Comparison of ENCODE assay signal across 8 cellular contexts in the genomic region with DNA sequence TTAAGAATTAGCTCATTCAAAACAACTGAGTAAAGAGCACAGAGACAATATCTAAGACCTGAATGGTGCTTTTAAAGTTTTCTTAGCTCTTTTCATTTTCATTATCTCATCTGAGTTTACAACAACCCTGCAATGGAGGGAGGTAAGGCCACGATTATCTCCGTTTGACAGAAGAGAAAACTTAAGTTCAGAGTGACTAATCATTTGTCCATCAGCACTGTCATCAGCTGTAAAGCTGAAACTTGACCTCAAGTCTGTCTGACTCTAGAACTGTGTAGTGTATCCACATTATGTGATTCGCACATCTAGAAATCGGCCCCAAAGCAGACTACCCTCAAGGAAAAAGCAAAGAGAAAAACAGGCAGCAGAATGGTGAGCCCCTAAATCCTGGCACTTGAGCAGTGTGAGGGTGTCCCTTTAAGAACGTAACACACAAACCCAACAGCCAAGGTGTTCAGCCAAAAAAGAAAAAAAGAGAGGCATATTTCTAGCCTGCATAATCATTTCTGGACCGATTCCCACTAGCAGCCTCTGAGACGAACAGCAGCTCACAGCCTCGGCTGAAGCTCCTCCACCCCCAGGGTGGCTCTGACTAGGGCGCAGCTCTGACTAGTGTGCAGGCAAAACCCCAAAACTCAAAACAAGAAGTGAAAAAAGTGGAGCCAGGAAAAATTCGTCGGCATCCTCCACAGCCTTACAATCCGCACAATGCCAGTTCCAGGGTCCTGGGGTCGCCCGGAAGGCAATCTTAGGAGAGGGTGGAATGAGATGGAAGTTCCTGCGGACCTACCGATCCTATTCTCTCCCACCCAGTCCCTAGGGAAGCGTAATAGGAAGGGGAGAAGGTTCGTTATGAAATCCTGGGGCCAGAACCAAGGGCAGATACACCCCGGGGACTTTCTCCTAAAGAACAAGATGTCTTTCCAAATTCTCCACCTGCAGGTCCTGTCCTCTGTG. TPM values are rescaled to one million over a fixed set of nuclear protein-coding genes. Genes with fewer than 3 reads are reported as not detected.
A peak's percentile ranks its signal among the peaks of the same experiment; 100 is the strongest.
DNase-seq lines count a peak whose midpoint lies in the region; ATAC-seq and TF ChIP-seq lines count a peak whose summit lies in the region.
"Had no signal": no experiment of that assay in that cellular context is flagged by ENCODE, and none has a peak within 500 bp of the region (broad histone marks: within the 10 kb centered on the region; RNA-seq: fewer than 3 reads in every experiment).

No MANE protein-coding gene starts in this region.

- TF ChIP-seq POLR2A in tibial nerve (IDR thresholded peaks at IDR 0.05), result no peak

- TF ChIP-seq CTCF in PC-9 (conservative IDR thresholded peaks at IDR 0.05) (no peak), epithelial cell of esophagus (IDR thresholded peaks at IDR 0.05; ENCODE audit: insufficient read depth, low read depth, low read length, missing control alignments) (no peak), mucosa of descending colon (IDR thresholded peaks at IDR 0.05) (no peak), tibial nerve (IDR thresholded peaks at IDR 0.05) (no peak), RWPE1 (conservative IDR thresholded peaks at IDR 0.05; ENCODE audit: low read depth) (no peak)

- no peaks in the 10 kb centered on the region for H3F3A ChIP-seq in PC-9 (ENCODE audit: insufficient read depth, low read depth)

- no peak overlapping the region for H3K27ac ChIP-seq in PC-9
- H3K27ac ChIP-seq in tibial nerve, result peak overlapping the region; percentile 62 to 89 (median 82)
- H3K27ac ChIP-seq in RWPE1, result no peak overlapping the region

- TSS peak; percentile 63 for BruUV-seq in PC-9 (replicated peaks; lab: Mats Ljungman, UMichigan)

- peak; percentile 23 for ATAC-seq in mucosa of descending colon
- ATAC-seq: SK-N-SH treated with all-trans-retinoic acid at 6 μM for 48 hours had no signal

- H3K9me2 ChIP-seq in PC-9 (ENCODE audit: insufficient read depth), result no peaks in the 10 kb centered on the region

- 37 to 39% methylated on average over 19 of the region's 19 CpGs for WGBS in tibial nerve, 2 donors

- H3K4me1 ChIP-seq in PC-9 (replicated peaks; ENCODE audit: insufficient read depth), result no peaks in the 10 kb centered on the region
- H3K4me1 ChIP-seq in mucosa of descending colon (ENCODE audit: low read depth), result peaks cover 30% of the 10 kb centered on the region
- peaks cover 0 to 34% (median 3%) of the 10 kb centered on the region in 4 donors for H3K4me1 ChIP-seq in tibial nerve

- POLR2A ChIA-PET in PC-9 (lab: Charles Lee; ENCODE audit: unreplicated experiment), result interaction anchor here (0.6 kb wide), 1 partner anchor 83 kb away, joined by 4 read pairs; no protein-coding TSS in a partner anchor
- POLR2A ChIA-PET in RWPE1 (lab: Yijun Ruan, JAX; ENCODE audit: low non-redundant PET), result no interaction called here

- intact Hi-C loops in PC-9 (cut with micrococcal nuclease; ENCODE audit: unreplicated experiment) (loop anchor here (1.0 to 5.0 kb wide), 2 partner anchors 63 to 241 kb away; no protein-coding TSS in a partner anchor), mucosa of descending colon (cut with DNase I, micrococcal nuclease) (loop anchor here in 1 of 2 donors (10.0 kb wide), 1 partner anchor 64 kb away; no protein-coding TSS in a partner anchor)

- H3K79me2 ChIP-seq in PC-9 (ENCODE audit: low read depth), result no peaks in the 10 kb centered on the region

- no peak overlapping the region for H2AFZ ChIP-seq in PC-9

- H3K4me2 ChIP-seq in PC-9, result peak overlapping the region; percentile 68

- CTCF ChIA-PET in PC-9 (lab: Charles Lee) (no interaction called here), RWPE1 (lab: Yijun Ruan, JAX) (no interaction called here)

- peak overlapping the region; percentile 52; the same call in 1 of the 2 replicates for H3K4me3 ChIP-seq in PC-9
- H3K4me3 ChIP-seq in epithelial cell of esophagus (ENCODE audit: low read length), result no peak overlapping the region
- H3K4me3 ChIP-seq in mucosa of descending colon, result peak overlapping the region; percentile 53
- H3K4me3 ChIP-seq in tibial nerve, result peak overlapping the region; percentile 55 to 80 (median 58)

- H3K27me3 ChIP-seq in PC-9 (ENCODE audit: insufficient read depth, low read depth) (peaks cover 33% of the 10 kb centered on the region), tibial nerve (peaks cover 0 to 14% of the 10 kb centered on the region in 2 donors)

- DNase-seq in PC-9 (peak; percentile 38 to 44), epithelial cell of esophagus (ENCODE audit: low read depth) (peak; percentile 30), mucosa of descending colon (peak in 2 of 3 donors; percentile 48 to 52), tibial nerve (ENCODE audit: low spot score in 2 of 2) (peak; percentile 34 to 50), RWPE1 (ENCODE audit: low spot score) (no peak), Kasumi-1 (lab: John Stamatoyannopoulos, UW) (no peak)
- no peak for DNase-seq in stimulated activated CD4-positive, alpha-beta T cell treated with anti-CD3 and anti-CD28 coated beads, Interleukin-2, amount 100 ng/mL, for 24 hours

- peak in 1 of 2 donors; percentile 26 for TF ChIP-seq EP300 in tibial nerve (IDR thresholded peaks at IDR 0.05)

- H3K9me3 ChIP-seq in PC-9 (ENCODE audit: insufficient read depth, low read depth), result no peaks in the 10 kb centered on the region
- H3K9me3 ChIP-seq in mucosa of descending colon, result no peaks in the 10 kb centered on the region
- no peaks in the 10 kb centered on the region for H3K9me3 ChIP-seq in tibial nerve

- H3K36me3 ChIP-seq in PC-9 (ENCODE audit: low read depth), result no peaks in the 10 kb centered on the region
- H3K36me3 ChIP-seq in mucosa of descending colon (ENCODE audit: low read depth), result no peaks in the 10 kb centered on the region
- H3K36me3 ChIP-seq in tibial nerve, result no peaks in the 10 kb centered on the region

- no peaks in the 10 kb centered on the region for H4K20me1 ChIP-seq in PC-9 (ENCODE audit: insufficient read depth)

RNA-seq across cellular contexts. Expression of gene STXBP6, which starts 1.5 kb away (rescaled TPM):
- total RNA-seq in PC-9 (2021) (10.0 and 12.3 TPM in 2 replicates), mucosa of descending colon (10 to 100 TPM; 10.9 to 25.9 (median 19.8) TPM), tibial nerve (10 to 100 TPM; 12.6 to 42.6 (median 33.5) TPM)

Comparison
In these comparisons a context has a peak if more than half of its experiments do, and no peak if none do; other contexts are left out.
1. DNase-seq: peak in PC-9 (2 of 2), epithelial cell of esophagus (single experiment), mucosa of descending colon (2 of 3) and tibial nerve (2 of 2); none in stimulated activated CD4-positive, alpha-beta T cell treated with anti-CD3 and anti-CD28 coated beads, Interleukin-2, amount 100 ng/mL, for 24 hours (0 of 2), RWPE1 (single experiment) and Kasumi-1 (0 of 2).
2. H3K27ac ChIP-seq: peak in tibial nerve (4 of 4); none in PC-9 (single experiment) and RWPE1 (single experiment).